Comparison of ENCODE assay signal across 12 cellular contexts in the genomic region with DNA sequence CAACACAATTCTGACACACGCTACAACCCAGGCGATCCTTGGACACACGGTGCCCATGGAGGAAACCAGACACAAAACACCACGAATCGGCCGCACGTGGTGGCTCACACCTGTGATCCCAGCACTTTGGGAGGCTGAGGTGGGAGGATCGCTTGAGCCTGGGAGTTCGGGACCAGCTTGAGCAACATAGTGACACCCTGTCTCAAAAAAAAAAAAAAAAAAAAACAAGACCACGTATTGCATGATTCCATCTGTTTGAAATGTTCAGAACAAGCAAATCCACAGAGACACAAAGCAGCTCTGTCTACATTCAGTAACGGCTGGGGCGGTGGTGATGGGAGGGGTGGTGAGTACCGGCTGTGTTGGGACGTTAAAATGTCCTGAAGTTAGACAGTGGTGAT. TPM values are rescaled to one million over a fixed set of nuclear protein-coding genes. Genes with fewer than 3 reads are reported as not detected.
DNase-seq lines count a peak whose midpoint lies in the region; ATAC-seq and TF ChIP-seq lines count a peak whose summit lies in the region.
"Had no signal": no experiment of that assay in that cellular context is flagged by ENCODE, and none has a peak within 500 bp of the region (broad histone marks: within the 10 kb centered on the region; RNA-seq: fewer than 3 reads in every experiment).

No MANE protein-coding gene starts in this region.

- 84% methylated on average over 14 of the region's 14 CpGs for WGBS in smooth muscle cell (ENCODE audit: low lambda C conversion rate)

- no peak overlapping the region for H3K4me3 ChIP-seq in smooth muscle cell
- H3K4me3 ChIP-seq in A673 (ENCODE audit: low read depth, low read length, poor library complexity, severe bottlenecking): no peak overlapping the region

- H3K9me3 Mint-ChIP-seq in activated CD8-positive, alpha-beta memory T cell treated with anti-CD3 and anti-CD28 coated beads, Interleukin-2, amount 10 ng/mL, durations not matched to agents 7 days and 5 days (ENCODE audit: low read depth): peaks cover 2% of the 10 kb centered on the region
- H3K9me3 Mint-ChIP-seq: type B pancreatic cell had no signal

- DNase-seq in activated CD4-positive, CD25-positive, alpha-beta regulatory T cell treated with anti-CD3 and anti-CD28 coated beads, Interleukin-2, amount 50 U/mL, for 72 hours: peak; percentile 24
- DNase-seq in activated CD4-positive, CD25-positive, alpha-beta regulatory T cell (lab: John Stamatoyannopoulos, UW): no peak
- no peak for DNase-seq in activated CD8-positive, alpha-beta memory T cell treated with anti-CD3 and anti-CD28 coated beads, Interleukin-2, amount 10 ng/mL, durations not matched to agents 7 days and 5 days
- DNase-seq in smooth muscle cell (lab: John Stamatoyannopoulos, UW; ENCODE audit: unreplicated experiment) (no peak), A673 (ENCODE audit: low spot score) (no peak), NOMO-1 treated with dmso at 0.1 percent for 144 hours (lab: John Stamatoyannopoulos, UW; ENCODE audit: unreplicated experiment) (no peak)
- DNase-seq: NCI-H1694 treated with DMSO at 0.1 percent for 48 hours had no signal

- no TSS peak for BruUV-seq in A673 (replicated peaks; lab: Mats Ljungman, UMichigan)

- peak overlapping the region; percentile 57 for H3K9ac ChIP-seq in smooth muscle cell (ENCODE audit: low read depth)

- POLR2A ChIA-PET in A673 (lab: Charles Lee; ENCODE audit: low non-redundant PET): no interaction called here

- peaks cover 41% of the 10 kb centered on the region for H3K4me1 Mint-ChIP-seq in activated CD8-positive, alpha-beta memory T cell treated with anti-CD3 and anti-CD28 coated beads, Interleukin-2, amount 10 ng/mL, durations not matched to agents 7 days and 5 days

- no peaks in the 10 kb centered on the region for H4K20me1 ChIP-seq in smooth muscle cell (ENCODE audit: low read depth)

- H3F3A ChIP-seq in smooth muscle cell (ENCODE audit: low read depth): no peaks in the 10 kb centered on the region

- H3K27ac Mint-ChIP-seq in activated CD8-positive, alpha-beta memory T cell treated with anti-CD3 and anti-CD28 coated beads, Interleukin-2, amount 10 ng/mL, durations not matched to agents 7 days and 5 days: peak overlapping the region; percentile 46
- H3K27ac Mint-ChIP-seq: type B pancreatic cell had no signal

- no peaks in the 10 kb centered on the region for H3K79me2 ChIP-seq in smooth muscle cell (ENCODE audit: low read depth)

- CTCF ChIA-PET in activated CD8-positive, alpha-beta memory T cell treated with anti-CD3 and anti-CD28 coated beads, Interleukin-2, amount 10 ng/mL, durations not matched to agents 7 days and 5 days (lab: Charles Lee): interaction anchor here (1.1 to 1.4 kb wide), 5 partner anchors 24 to 64 kb away, joined by 3 to 7 read pairs (median 3); no protein-coding TSS in a partner anchor
- CTCF ChIA-PET in A673 (lab: Charles Lee): interaction anchor here (0.6 kb wide), 1 partner anchor 1716 kb away, joined by 3 read pairs; no protein-coding TSS in a partner anchor

- H3K27me3 Mint-ChIP-seq in activated CD8-positive, alpha-beta memory T cell treated with anti-CD3 and anti-CD28 coated beads, Interleukin-2, amount 10 ng/mL, durations not matched to agents 7 days and 5 days: peaks cover 26% of the 10 kb centered on the region
- H3K27me3 Mint-ChIP-seq: type B pancreatic cell had no signal

- ATAC-seq in activated CD8-positive, alpha-beta memory T cell treated with anti-CD3 and anti-CD28 coated beads, Interleukin-2, amount 10 ng/mL, durations not matched to agents 7 days and 5 days: no peak
- ATAC-seq in GM18517 (IDR thresholded peaks at IDR 0.05; ENCODE audit: unreplicated experiment): no peak

- H3K4me3 Mint-ChIP-seq in activated CD8-positive, alpha-beta memory T cell treated with anti-CD3 and anti-CD28 coated beads, Interleukin-2, amount 10 ng/mL, durations not matched to agents 7 days and 5 days: no peak overlapping the region
- H3K4me3 Mint-ChIP-seq: type B pancreatic cell had no signal

- intact Hi-C loops in A673 (cut with micrococcal nuclease; ENCODE audit: unreplicated experiment): no loop called here

- H3K36me3 ChIP-seq in smooth muscle cell (ENCODE audit: low read depth) (no peaks in the 10 kb centered on the region), A673 (ENCODE audit: insufficient read depth, low read length, poor library complexity, severe bottlenecking) (no peaks in the 10 kb centered on the region)

- H3K9me3 ChIP-seq in smooth muscle cell (replicated peaks; ENCODE audit: low read depth): no peaks in the 10 kb centered on the region
- no peaks in the 10 kb centered on the region for H3K9me3 ChIP-seq in A673 (ENCODE audit: low read depth, low read length, poor library complexity, severe bottlenecking)

- no peaks in the 10 kb centered on the region for H3K4me1 ChIP-seq in smooth muscle cell (ENCODE audit: low read depth)
- no peaks in the 10 kb centered on the region for H3K4me1 ChIP-seq in A673 (ENCODE audit: insufficient read depth, low read length, poor library complexity, severe bottlenecking)

- no peak overlapping the region for H3K4me2 ChIP-seq in smooth muscle cell

- peaks cover 6% of the 10 kb centered on the region for H3K36me3 Mint-ChIP-seq in activated CD8-positive, alpha-beta memory T cell treated with anti-CD3 and anti-CD28 coated beads, Interleukin-2, amount 10 ng/mL, durations not matched to agents 7 days and 5 days
- H3K36me3 Mint-ChIP-seq: type B pancreatic cell had no signal

- H3K27me3 ChIP-seq in layer of hippocampus (ENCODE audit: control insufficient read depth, insufficient read depth, low read length) (no peaks in the 10 kb centered on the region), smooth muscle cell (ENCODE audit: low read depth) (no peaks in the 10 kb centered on the region), A673 (replicated peaks; ENCODE audit: insufficient read depth, low read depth, low read length, poor library complexity) (no peaks in the 10 kb centered on the region)

- H3K27ac ChIP-seq in layer of hippocampus (ENCODE audit: low read depth, low read length) (peak overlapping the region; percentile 90), smooth muscle cell (ENCODE audit: low read depth) (peak overlapping the region; percentile 78), A673 (ENCODE audit: low read depth, low read length, poor library complexity, severe bottlenecking) (no peak overlapping the region)

- TF ChIP-seq CTCF in smooth muscle cell (IDR thresholded peaks at IDR 0.05; ENCODE audit: borderline replicate concordance, insufficient read depth, poor library complexity, severe bottlenecking) (no peak), A673 (conservative IDR thresholded peaks at IDR 0.05; ENCODE audit: low read depth, low read length) (no peak)

- H2AFZ ChIP-seq in smooth muscle cell (ENCODE audit: low read depth): no peak overlapping the region

RNA-seq across cellular contexts. Expression of a gene that starts 25.2 kb away (rescaled TPM):
- total RNA-seq in activated CD8-positive, alpha-beta memory T cell treated with anti-CD3 and anti-CD28 coated beads, Interleukin-2, amount 10 ng/mL, durations not matched to agents 7 days and 5 days: 10 to 100 TPM; 12.4 to 30.8 TPM
- total RNA-seq in smooth muscle cell (2.0 and 3.0 TPM in 2 replicates), A673 (2021) (16.4 and 18.6 TPM in 2 replicates)
- 1.3 and 2.4 TPM in 2 replicates for polyA plus RNA-seq in smooth muscle cell

RNA-seq across cellular contexts. Expression of a gene that starts 46.0 kb away (rescaled TPM):
- total RNA-seq in activated CD8-positive, alpha-beta memory T cell treated with anti-CD3 and anti-CD28 coated beads, Interleukin-2, amount 10 ng/mL, durations not matched to agents 7 days and 5 days: 10 to 100 TPM; 18.7 to 18.9 TPM
- total RNA-seq in smooth muscle cell (10.0 and 10.4 TPM in 2 replicates), A673 (2021) (17.6 and 18.8 TPM in 2 replicates)
- polyA plus RNA-seq in smooth muscle cell: 10.4 and 19.0 TPM in 2 replicates

RNA-seq across cellular contexts. Expression of a gene that starts 53.0 kb away (rescaled TPM):
- total RNA-seq in activated CD8-positive, alpha-beta memory T cell treated with anti-CD3 and anti-CD28 coated beads, Interleukin-2, amount 10 ng/mL, durations not matched to agents 7 days and 5 days: 10 to 100 TPM; 38.0 to 39.2 TPM
- total RNA-seq in smooth muscle cell: 17.0 and 26.3 TPM in 2 replicates
- 39.9 and 52.3 TPM in 2 replicates for polyA plus RNA-seq in smooth muscle cell
- 49.7 and 51.9 TPM in 2 replicates for total RNA-seq in A673 (2021)

RNA-seq across cellular contexts. Expression of a gene that starts 53.7 kb away (rescaled TPM):
- not detected for total RNA-seq in activated CD8-positive, alpha-beta memory T cell treated with anti-CD3 and anti-CD28 coated beads, Interleukin-2, amount 10 ng/mL, durations not matched to agents 7 days and 5 days
- total RNA-seq in smooth muscle cell (not detected in 2 replicates), A673 (2021) (not detected in 2 replicates)
- 0.44 TPM in 1 of 2 replicates, not detected in the other for polyA plus RNA-seq in smooth muscle cell
- total RNA-seq: A172, myocyte had no signal
